ENCODE assay signal across 1 cellular context in genomic region chr22:24147666-24148065, GRCh38.
TF ChIP-seq lines count a peak whose summit lies in the region.

No MANE protein-coding gene starts in this region.

TF ChIP-seq in IMR-90, 13 proteins besides CTCF, POLR2A, EP300 and RAD21 (continued from another document):
- TF ChIP-seq NFE2L2 (IDR thresholded peaks at IDR 0.05; ENCODE audit: low read depth, low read length) (no peak), MAZ (IDR thresholded peaks at IDR 0.05; ENCODE audit: borderline replicate concordance, low read depth, low read length) (no peak)
